In genomic region chr11:120186799-120187591, GRCh38 we compare ENCODE assay signal across 9 cellular contexts. TPM values are rescaled to one million over a fixed set of nuclear protein-coding genes. Genes with fewer than 3 reads are reported as not detected.
DNase-seq lines count a peak whose midpoint lies in the region; ATAC-seq and FAIRE-seq lines count a peak whose summit lies in the region.
"Had no signal": no experiment of that assay in that cellular context is flagged by ENCODE, and none has a peak within 500 bp of the region (broad histone marks: within the 10 kb centered on the region; RNA-seq: fewer than 3 reads in every experiment).

No MANE protein-coding gene starts in this region.

- DNase-seq in activated CD4-positive, alpha-beta T cell treated with anti-CD3 and anti-CD28 coated beads, Interleukin-2, amount 10 ng/mL, durations not matched to agents 24 days and 14 days: no peak
- DNase-seq in activated CD4-positive, alpha-beta T cell treated with anti-CD3 and anti-CD28 coated beads, Interleukin-2, amount 50 U/mL, for 4 hours: no peak
- DNase-seq in RKO (ENCODE audit: low spot score) (peak; percentile 35), left ventricle myocardium superior (no peak), urothelium cell line (ENCODE audit: low spot score) (no peak), AG08396 (ENCODE audit: low spot score) (no peak)
- peak; percentile 38 for DNase-seq in stimulated activated naive B cell treated with anti-CD40 and anti-IgM and Interleukin-4, amounts not matched to agents 10 μg/mL and 1 μg/mL and 100 μg/mL, for 72 hours

- H3K27ac Mint-ChIP-seq in activated CD4-positive, alpha-beta T cell treated with anti-CD3 and anti-CD28 coated beads, Interleukin-2, amount 10 ng/mL, durations not matched to agents 24 days and 14 days: peak overlapping the region; percentile 43
- no peak overlapping the region for H3K27ac Mint-ChIP-seq in stimulated activated naive B cell treated with anti-CD40 and anti-IgM and Interleukin-4, amounts not matched to agents 10 μg/mL and 1 μg/mL and 100 μg/mL, for 72 hours

- ATAC-seq in left ventricle myocardium superior (peak; percentile 11), HG02973 (IDR thresholded peaks at IDR 0.05; ENCODE audit: unreplicated experiment) (no peak)
- ATAC-seq in stimulated activated naive B cell treated with anti-CD40 and anti-IgM and Interleukin-4, amounts not matched to agents 10 μg/mL and 1 μg/mL and 100 μg/mL, for 72 hours (replicated peaks): peak; percentile 61 to 86

- no peaks in the 10 kb centered on the region for H3K36me3 Mint-ChIP-seq in activated CD4-positive, alpha-beta T cell treated with anti-CD3 and anti-CD28 coated beads, Interleukin-2, amount 10 ng/mL, durations not matched to agents 24 days and 14 days (ENCODE audit: low read depth)
- no peaks in the 10 kb centered on the region for H3K36me3 Mint-ChIP-seq in stimulated activated naive B cell treated with anti-CD40 and anti-IgM and Interleukin-4, amounts not matched to agents 10 μg/mL and 1 μg/mL and 100 μg/mL, for 72 hours

- no peak for FAIRE-seq in urothelium cell line (lab: Jason Lieb, UNC)
- FAIRE-seq: islet of Langerhans had no signal

- H3K9me3 Mint-ChIP-seq in activated CD4-positive, alpha-beta T cell treated with anti-CD3 and anti-CD28 coated beads, Interleukin-2, amount 10 ng/mL, durations not matched to agents 24 days and 14 days: no peaks in the 10 kb centered on the region
- H3K9me3 Mint-ChIP-seq in stimulated activated naive B cell treated with anti-CD40 and anti-IgM and Interleukin-4, amounts not matched to agents 10 μg/mL and 1 μg/mL and 100 μg/mL, for 72 hours: no peaks in the 10 kb centered on the region

- peaks cover 12% of the 10 kb centered on the region for H3K4me1 Mint-ChIP-seq in activated CD4-positive, alpha-beta T cell treated with anti-CD3 and anti-CD28 coated beads, Interleukin-2, amount 10 ng/mL, durations not matched to agents 24 days and 14 days
- H3K4me1 Mint-ChIP-seq in stimulated activated naive B cell treated with anti-CD40 and anti-IgM and Interleukin-4, amounts not matched to agents 10 μg/mL and 1 μg/mL and 100 μg/mL, for 72 hours: peaks cover 9% of the 10 kb centered on the region in 2 donors

- peaks cover 12% of the 10 kb centered on the region for H3K27me3 Mint-ChIP-seq in activated CD4-positive, alpha-beta T cell treated with anti-CD3 and anti-CD28 coated beads, Interleukin-2, amount 10 ng/mL, durations not matched to agents 24 days and 14 days
- H3K27me3 Mint-ChIP-seq in stimulated activated naive B cell treated with anti-CD40 and anti-IgM and Interleukin-4, amounts not matched to agents 10 μg/mL and 1 μg/mL and 100 μg/mL, for 72 hours: peaks cover 37 to 47% of the 10 kb centered on the region in 2 donors

- peak overlapping the region; percentile 9 for H3K4me3 Mint-ChIP-seq in activated CD4-positive, alpha-beta T cell treated with anti-CD3 and anti-CD28 coated beads, Interleukin-2, amount 10 ng/mL, durations not matched to agents 24 days and 14 days
- H3K4me3 Mint-ChIP-seq in stimulated activated naive B cell treated with anti-CD40 and anti-IgM and Interleukin-4, amounts not matched to agents 10 μg/mL and 1 μg/mL and 100 μg/mL, for 72 hours: no peak overlapping the region

- intact Hi-C loops in activated CD4-positive, alpha-beta T cell treated with anti-CD3 and anti-CD28 coated beads, Interleukin-2, amount 10 ng/mL, durations not matched to agents 24 days and 14 days (cut with micrococcal nuclease): no loop called here
- intact Hi-C loops in left ventricle myocardium superior (cut with micrococcal nuclease): no loop called here

RNA-seq across cellular contexts. Expression of gene OAF, which starts 23.8 kb away (rescaled TPM):
- total RNA-seq in activated CD4-positive, alpha-beta T cell treated with anti-CD3 and anti-CD28 coated beads, Interleukin-2, amount 10 ng/mL, durations not matched to agents 24 days and 14 days: 2.3 and 3.2 TPM in 2 replicates
- 27.9 TPM for total RNA-seq in left ventricle myocardium superior

RNA-seq across cellular contexts. Expression of gene TRIM29, which starts 49.1 kb away (rescaled TPM):
- not detected in 2 replicates for total RNA-seq in activated CD4-positive, alpha-beta T cell treated with anti-CD3 and anti-CD28 coated beads, Interleukin-2, amount 10 ng/mL, durations not matched to agents 24 days and 14 days
- 0.50 TPM for total RNA-seq in left ventricle myocardium superior

RNA-seq across cellular contexts. Expression of gene POU2F3, which starts 52.9 kb away (rescaled TPM):
- total RNA-seq in activated CD4-positive, alpha-beta T cell treated with anti-CD3 and anti-CD28 coated beads, Interleukin-2, amount 10 ng/mL, durations not matched to agents 24 days and 14 days: 0.14 TPM in 1 of 2 replicates, not detected in the other
- not detected for total RNA-seq in left ventricle myocardium superior

Comparison
In these comparisons a context has a peak if more than half of its experiments do, and no peak if none do; other contexts are left out.
1. DNase-seq: peak in RKO (single experiment) and stimulated activated naive B cell treated with anti-CD40 and anti-IgM and Interleukin-4, amounts not matched to agents 10 μg/mL and 1 μg/mL and 100 μg/mL, for 72 hours (single experiment); none in activated CD4-positive, alpha-beta T cell treated with anti-CD3 and anti-CD28 coated beads, Interleukin-2, amount 10 ng/mL, durations not matched to agents 24 days and 14 days (single experiment), activated CD4-positive, alpha-beta T cell treated with anti-CD3 and anti-CD28 coated beads, Interleukin-2, amount 50 U/mL, for 4 hours (0 of 2), left ventricle myocardium superior (single experiment), urothelium cell line (single experiment) and AG08396 (single experiment).